In the genomic region with DNA sequence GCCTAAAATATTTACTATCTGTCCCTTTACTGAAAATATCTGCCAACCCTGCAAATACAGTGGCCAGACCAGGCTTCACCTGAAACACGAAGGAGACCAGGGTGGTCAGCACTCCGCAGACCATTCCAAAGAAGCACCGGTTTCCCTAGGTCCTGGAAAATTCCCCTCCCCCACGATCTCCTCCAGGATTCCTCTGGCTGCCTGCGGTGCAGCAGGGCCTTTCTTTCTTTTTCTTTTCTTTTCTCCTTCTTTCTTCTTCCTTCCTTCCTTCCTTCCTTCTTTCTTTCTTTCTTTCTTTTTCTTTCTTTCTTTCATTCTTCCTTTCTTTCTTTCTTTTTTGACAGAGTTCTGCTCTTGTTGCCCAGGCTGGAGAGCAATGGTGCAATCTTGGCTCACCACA, we compare ENCODE assay signal across 13 cellular contexts.
"Had no signal": no experiment of that assay in that cellular context is flagged by ENCODE, and none has a peak within 500 bp of the region (broad histone marks: within the 10 kb centered on the region; RNA-seq: fewer than 3 reads in every experiment).

No MANE protein-coding gene starts in this region.

- H3K9me3 ChIP-seq: ascending aorta, left ventricle myocardium inferior had no signal

- H3K36me3 ChIP-seq: ascending aorta, left ventricle myocardium inferior had no signal

- H3K4me1 ChIP-seq: ascending aorta, foreskin keratinocyte, left ventricle myocardium inferior, parathyroid adenoma had no signal

- H3K79me2 ChIP-seq: parathyroid adenoma had no signal

- H3K4me3 ChIP-seq: ascending aorta, left ventricle myocardium inferior, skin epidermis had no signal

- H3K9me3 Mint-ChIP-seq: activated CD8-positive, alpha-beta T cell treated with anti-CD3 and anti-CD28 coated beads for 36 hours; activated naive CD8-positive, alpha-beta T cell treated with anti-CD3 and anti-CD28 coated beads, Interleukin-2, amount 50 U/mL, for 24 hours; activated T-helper 1 cell treated with anti-CD3 and anti-CD28 coated beads, Interleukin-12 subunit alpha, Interleukin-12 subunit beta, Interleukin-2, Interleukin-4 antibody, amounts not matched to agents 30 ng/mL and 10 ng/mL and 1 ng/mL, durations not matched to agents 14 hours and 24 hours and 36 hours had no signal

- H2AFZ ChIP-seq: parathyroid adenoma had no signal

- H3K9ac ChIP-seq: parathyroid adenoma had no signal

- ATAC-seq: activated CD4-positive, alpha-beta T cell treated with anti-CD3 and anti-CD28 coated beads for 36 hours; activated CD8-positive, alpha-beta T cell treated with anti-CD3 and anti-CD28 coated beads for 36 hours; activated naive CD8-positive, alpha-beta T cell treated with anti-CD3 and anti-CD28 coated beads, Interleukin-2, amount 50 U/mL, for 24 hours; foreskin keratinocyte had no signal

- H3K4me1 Mint-ChIP-seq: activated naive CD8-positive, alpha-beta T cell treated with anti-CD3 and anti-CD28 coated beads, Interleukin-2, amount 50 U/mL, for 24 hours had no signal

- H3K27me3 ChIP-seq: ascending aorta, foreskin keratinocyte had no signal

- H3K27ac Mint-ChIP-seq: activated CD4-positive, alpha-beta T cell treated with anti-CD3 and anti-CD28 coated beads for 36 hours; activated CD8-positive, alpha-beta T cell treated with anti-CD3 and anti-CD28 coated beads for 36 hours; activated naive CD8-positive, alpha-beta T cell treated with anti-CD3 and anti-CD28 coated beads, Interleukin-2, amount 50 U/mL, for 24 hours; activated T-helper 1 cell treated with anti-CD3 and anti-CD28 coated beads, Interleukin-12 subunit alpha, Interleukin-12 subunit beta, Interleukin-2, Interleukin-4 antibody, amounts not matched to agents 30 ng/mL and 10 ng/mL and 1 ng/mL, durations not matched to agents 14 hours and 24 hours and 36 hours had no signal

- DNase-seq: activated CD4-positive, alpha-beta T cell treated with anti-CD3 and anti-CD28 coated beads for 36 hours; activated CD8-positive, alpha-beta T cell treated with anti-CD3 and anti-CD28 coated beads for 36 hours; activated naive CD4-positive, alpha-beta T cell treated with Interleukin-2 at 50 U/mL for 16 hours; activated naive CD8-positive, alpha-beta T cell treated with anti-CD3 and anti-CD28 coated beads, Interleukin-2, amount 50 U/mL, for 24 hours; foreskin keratinocyte; left ventricle myocardium inferior; retina; substantia nigra; T-helper 9 cell had no signal

- H3K27me3 Mint-ChIP-seq: activated CD8-positive, alpha-beta T cell treated with anti-CD3 and anti-CD28 coated beads for 36 hours had no signal

- H3K27ac ChIP-seq: ascending aorta, foreskin keratinocyte, left ventricle myocardium inferior, parathyroid adenoma, skin epidermis had no signal

- H3K4me3 Mint-ChIP-seq: activated CD4-positive, alpha-beta T cell treated with anti-CD3 and anti-CD28 coated beads for 36 hours; activated CD8-positive, alpha-beta T cell treated with anti-CD3 and anti-CD28 coated beads for 36 hours; activated naive CD8-positive, alpha-beta T cell treated with anti-CD3 and anti-CD28 coated beads, Interleukin-2, amount 50 U/mL, for 24 hours; activated T-helper 1 cell treated with anti-CD3 and anti-CD28 coated beads, Interleukin-12 subunit alpha, Interleukin-12 subunit beta, Interleukin-2, Interleukin-4 antibody, amounts not matched to agents 30 ng/mL and 10 ng/mL and 1 ng/mL, durations not matched to agents 14 hours and 24 hours and 36 hours had no signal
